Comparison of ENCODE assay signal across 22 cellular contexts in the genomic region with DNA sequence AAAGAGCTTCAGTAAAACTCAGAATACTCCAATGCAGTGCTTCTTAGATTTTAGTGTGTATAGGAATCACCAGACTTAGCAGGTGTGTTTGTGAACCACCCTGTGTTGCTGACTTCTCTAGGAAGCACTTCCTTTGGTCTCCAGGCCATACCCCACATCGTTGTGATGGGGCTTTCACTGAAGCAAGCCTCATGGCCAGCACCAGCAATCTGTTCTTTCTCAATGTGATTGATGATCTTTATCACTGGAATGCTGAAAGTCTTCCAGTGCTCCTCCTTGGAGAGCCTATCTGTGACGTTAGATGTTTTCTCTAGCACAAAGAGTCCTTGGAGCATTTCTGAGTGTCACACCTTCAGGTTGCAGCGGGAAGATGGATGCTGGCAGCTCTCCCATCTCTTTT.
"Had no signal": no experiment of that assay in that cellular context is flagged by ENCODE, and none has a peak within 500 bp of the region (broad histone marks: within the 10 kb centered on the region; RNA-seq: fewer than 3 reads in every experiment).

No MANE protein-coding gene starts in this region.

- ATAC-seq: effector memory CD8-positive, alpha-beta T cell; gastroesophageal sphincter; lower lobe of right lung; natural killer cell; pancreas; right cardiac atrium; stimulated activated effector memory CD8-positive, alpha-beta T cell treated with anti-CD3 and anti-CD28 coated beads, Interleukin-12 subunit alpha, Interleukin-12 subunit beta, amount 100 ng/mL, for 72 hours had no signal

- H3K9me3 Mint-ChIP-seq: effector memory CD8-positive, alpha-beta T cell had no signal

- H3K27me3 ChIP-seq: esophagus muscularis mucosa, gastroesophageal sphincter, pancreas, testis, tibial nerve had no signal

- H3K4me3 ChIP-seq: esophagus muscularis mucosa, gastroesophageal sphincter, left ventricle myocardium inferior, lower lobe of right lung, pancreas, testis, tibial nerve had no signal

- H3K4me1 Mint-ChIP-seq: memory B cell had no signal

- H3K4me3 Mint-ChIP-seq: dendritic cell treated with granulocyte-macrophage colony-stimulating factor and Interleukin-4, amounts not matched to agents 40 ng/mL and 50 ng/mL, for 4 days; effector memory CD8-positive, alpha-beta T cell; memory B cell; mesothelial cell of epicardium; natural killer cell; stimulated activated effector memory CD8-positive, alpha-beta T cell treated with anti-CD3 and anti-CD28 coated beads, Interleukin-12 subunit alpha, Interleukin-12 subunit beta, amount 100 ng/mL, for 72 hours; stimulated activated naive CD8-positive, alpha-beta T cell treated with anti-CD3 and anti-CD28 coated beads, Interleukin-15, Interleukin-2, amounts not matched to agents 100 ng/mL and 50 ng/mL, for 24 hours had no signal

- H3K27ac ChIP-seq: epithelial cell of prostate, esophagus muscularis mucosa, gastroesophageal sphincter, left ventricle myocardium inferior, lower lobe of right lung, pancreas, testis, tibial nerve had no signal

- H3K27ac Mint-ChIP-seq: dendritic cell treated with granulocyte-macrophage colony-stimulating factor and Interleukin-4, amounts not matched to agents 40 ng/mL and 50 ng/mL, for 4 days; effector memory CD8-positive, alpha-beta T cell; memory B cell; mesothelial cell of epicardium; natural killer cell; progenitor cell of endocrine pancreas; stimulated activated effector memory CD8-positive, alpha-beta T cell treated with anti-CD3 and anti-CD28 coated beads, Interleukin-12 subunit alpha, Interleukin-12 subunit beta, amount 100 ng/mL, for 72 hours; stimulated activated naive CD8-positive, alpha-beta T cell treated with anti-CD3 and anti-CD28 coated beads, Interleukin-15, Interleukin-2, amounts not matched to agents 100 ng/mL and 50 ng/mL, for 24 hours had no signal

- H3K9me3 ChIP-seq: lower lobe of right lung, pancreas, testis had no signal

- H3K4me1 ChIP-seq: esophagus muscularis mucosa, gastroesophageal sphincter, left ventricle myocardium inferior, lower lobe of right lung, pancreas, testis, tibial nerve had no signal

- DNase-seq: effector memory CD8-positive, alpha-beta T cell; foreskin fibroblast; glutamatergic neuron; left ventricle myocardium inferior; lower lobe of right lung; natural killer cell; occipital lobe; pancreas; right cardiac atrium; stimulated activated CD4-positive, alpha-beta T cell treated with anti-CD3 and anti-CD28 coated beads, Interleukin-4, amount 100 ng/mL, for 1 hour; stimulated activated CD8-positive, alpha-beta memory T cell treated with anti-CD3 and anti-CD28 coated beads, Interleukin-4, amount 100 ng/mL, for 48 hours; testis had no signal

- H3K27me3 Mint-ChIP-seq: dendritic cell treated with granulocyte-macrophage colony-stimulating factor and Interleukin-4, amounts not matched to agents 40 ng/mL and 50 ng/mL, for 4 days; effector memory CD8-positive, alpha-beta T cell; memory B cell; progenitor cell of endocrine pancreas; stimulated activated naive CD8-positive, alpha-beta T cell treated with anti-CD3 and anti-CD28 coated beads, Interleukin-15, Interleukin-2, amounts not matched to agents 100 ng/mL and 50 ng/mL, for 24 hours had no signal
